In genomic region chr10:95331596-95332130, GRCh38 we compare ENCODE assay signal across 21 cellular contexts. TPM values are rescaled to one million over a fixed set of nuclear protein-coding genes. Genes with fewer than 3 reads are reported as not detected.
DNase-seq lines count a peak whose midpoint lies in the region; ATAC-seq and TF ChIP-seq lines count a peak whose summit lies in the region.
"Had no signal": no experiment of that assay in that cellular context is flagged by ENCODE, and none has a peak within 500 bp of the region (broad histone marks: within the 10 kb centered on the region; RNA-seq: fewer than 3 reads in every experiment).

No MANE protein-coding gene starts in this region.

- H3K23ac ChIP-seq in trophoblast cell (ENCODE audit: low read length): no peak overlapping the region

- DNase-seq in heart right ventricle (no peak), left ventricle myocardium superior (no peak), endothelial cell (ENCODE audit: low spot score) (no peak), trophoblast cell (peak; percentile 64 to 82), transverse colon (no peak), NCI-H2029 (lab: John Stamatoyannopoulos, UW) (no peak), NCI-H2081 (lab: John Stamatoyannopoulos, UW) (no peak)
- DNase-seq in activated CD4-positive, alpha-beta T cell treated with anti-CD3 and anti-CD28 coated beads, Interleukin-2, amount 10 ng/mL, durations not matched to agents 24 days and 14 days: no peak
- DNase-seq: AML-193; C1 segment of cervical spinal cord; CD8-positive, alpha-beta memory T cell; GF-D8; KG1; NCI-H1105; NCI-H146; NCI-H2029 treated with DMSO at 0.1 percent for 48 hours; NCI-H2171; NCI-H526; OCI-M1; SJCRH30 had no signal

- no peak overlapping the region for H2BK120ac ChIP-seq in trophoblast cell (ENCODE audit: insufficient read depth, low read length, poor library complexity)

- no peaks in the 10 kb centered on the region for H3K27me3 ChIP-seq in heart right ventricle
- H3K27me3 ChIP-seq in trophoblast cell (ENCODE audit: insufficient read depth, low read length): no peaks in the 10 kb centered on the region
- H3K27me3 ChIP-seq in transverse colon: no peaks in the 10 kb centered on the region
- H3K27me3 ChIP-seq: SJCRH30 had no signal

- intact Hi-C loops in heart right ventricle (cut with DNase I): no loop called here
- intact Hi-C loops in left ventricle myocardium superior (cut with micrococcal nuclease): no loop called here
- intact Hi-C loops in transverse colon (cut with DNase I; ENCODE audit: low total_unique reads): no loop called here
- intact Hi-C loops in activated CD4-positive, alpha-beta T cell treated with anti-CD3 and anti-CD28 coated beads, Interleukin-2, amount 10 ng/mL, durations not matched to agents 24 days and 14 days (cut with micrococcal nuclease): no loop called here

- no peak for TF ChIP-seq CTCF in heart right ventricle (IDR thresholded peaks at IDR 0.05)
- no peak for TF ChIP-seq CTCF in endothelial cell (IDR thresholded peaks at IDR 0.05; ENCODE audit: unreplicated experiment)
- TF ChIP-seq CTCF in transverse colon (IDR thresholded peaks at IDR 0.05): no peak

- H3K4me3 ChIP-seq in heart right ventricle (no peak overlapping the region), trophoblast cell (ENCODE audit: low read depth, low read length) (no peak overlapping the region), transverse colon (no peak overlapping the region)
- H3K4me3 ChIP-seq: SJCRH30 had no signal

- H3K4me2 ChIP-seq in trophoblast cell (ENCODE audit: low read length): no peak overlapping the region

- no peak for TF ChIP-seq POLR2A in transverse colon (IDR thresholded peaks at IDR 0.05)

- H3K4me1 ChIP-seq in heart right ventricle (peaks cover 22 to 95% (median 62%) of the 10 kb centered on the region in 9 donors), trophoblast cell (ENCODE audit: control insufficient read depth in 1 of 2, insufficient read depth in 2 of 2, low read length in 2 of 2) (peaks cover 0 to 2% of the 10 kb centered on the region in 2 experiments), transverse colon (peaks cover 8 to 15% (median 12%) of the 10 kb centered on the region in 4 donors)

- WGBS in heart right ventricle, 2 donors: 80 to 82% methylated on average over 3 of the region's 3 CpGs
- no CpG with 5 or more reads among the region's 3 CpGs for WGBS in trophoblast cell (ENCODE audit: extremely low coverage, insufficient coverage, insufficient read length)
- 86 to 100% methylated on average over 1 to 3 of the region's 3 CpGs for WGBS in transverse colon (ENCODE audit: low coverage in 1 of 2), 2 donors

- no peak overlapping the region for H3K9ac ChIP-seq in trophoblast cell (ENCODE audit: low read length)

- no peaks in the 10 kb centered on the region for H3K9me3 ChIP-seq in heart right ventricle
- peaks cover 2% of the 10 kb centered on the region for H3K9me3 ChIP-seq in trophoblast cell (ENCODE audit: insufficient read depth, low read depth, low read length)
- H3K9me3 ChIP-seq in transverse colon: no peaks in the 10 kb centered on the region
- H3K9me3 ChIP-seq: SJCRH30 had no signal

- no peaks in the 10 kb centered on the region for H3K79me2 ChIP-seq in trophoblast cell (ENCODE audit: control insufficient read depth, insufficient read depth, low read length, poor library complexity)

- in situ Hi-C loops in transverse colon (cut with MboI; ENCODE audit: low pct_ligation_motif_present in 1 of 4, low pct_unique_long_range_greater_than_20kb in 1 of 4, low sequenced_read_pairs in 3 of 4): no loop called here

- H3K27ac Mint-ChIP-seq in endothelial cell (ENCODE audit: unreplicated experiment): no peak overlapping the region
- no peak overlapping the region for H3K27ac Mint-ChIP-seq in activated CD4-positive, alpha-beta T cell treated with anti-CD3 and anti-CD28 coated beads, Interleukin-2, amount 10 ng/mL, durations not matched to agents 24 days and 14 days

- no peak overlapping the region for H2AFZ ChIP-seq in trophoblast cell (ENCODE audit: insufficient read depth, low read length, poor library complexity)

- H3K9me3 Mint-ChIP-seq in endothelial cell (ENCODE audit: unreplicated experiment): no peaks in the 10 kb centered on the region
- H3K9me3 Mint-ChIP-seq in activated CD4-positive, alpha-beta T cell treated with anti-CD3 and anti-CD28 coated beads, Interleukin-2, amount 10 ng/mL, durations not matched to agents 24 days and 14 days: no peaks in the 10 kb centered on the region
- H3K9me3 Mint-ChIP-seq: CD8-positive, alpha-beta memory T cell had no signal

- H3K18ac ChIP-seq in trophoblast cell (ENCODE audit: low read length): no peak overlapping the region

- H4K91ac ChIP-seq in trophoblast cell (ENCODE audit: low read depth, low read length): no peak overlapping the region

- peaks cover 4% of the 10 kb centered on the region for H3K4me1 Mint-ChIP-seq in endothelial cell (ENCODE audit: unreplicated experiment)
- no peaks in the 10 kb centered on the region for H3K4me1 Mint-ChIP-seq in activated CD4-positive, alpha-beta T cell treated with anti-CD3 and anti-CD28 coated beads, Interleukin-2, amount 10 ng/mL, durations not matched to agents 24 days and 14 days
- H3K4me1 Mint-ChIP-seq: CD8-positive, alpha-beta memory T cell had no signal

- no peak overlapping the region for H2BK12ac ChIP-seq in trophoblast cell (ENCODE audit: low read length)

- H4K8ac ChIP-seq in trophoblast cell (ENCODE audit: low read depth, low read length): no peak overlapping the region

- no peak overlapping the region for H4K12ac ChIP-seq in trophoblast cell (ENCODE audit: low read depth, low read length)

- H3K36me3 ChIP-seq in heart right ventricle: peaks cover 0 to 80% (median 5%) of the 10 kb centered on the region in 9 donors
- no peaks in the 10 kb centered on the region for H3K36me3 ChIP-seq in trophoblast cell (ENCODE audit: control insufficient read depth in 1 of 2, insufficient read depth in 2 of 2, low read length in 2 of 2)
- no peaks in the 10 kb centered on the region for H3K36me3 ChIP-seq in transverse colon
- H3K36me3 ChIP-seq: SJCRH30 had no signal

- H3K4ac ChIP-seq in trophoblast cell (ENCODE audit: low read depth, low read length): no peak overlapping the region

- H3K79me1 ChIP-seq in trophoblast cell (ENCODE audit: low read length): no peaks in the 10 kb centered on the region

- H3K4me3 Mint-ChIP-seq in endothelial cell (ENCODE audit: unreplicated experiment): peak overlapping the region; percentile 18
- no peak overlapping the region for H3K4me3 Mint-ChIP-seq in activated CD4-positive, alpha-beta T cell treated with anti-CD3 and anti-CD28 coated beads, Interleukin-2, amount 10 ng/mL, durations not matched to agents 24 days and 14 days
- H3K4me3 Mint-ChIP-seq: CD8-positive, alpha-beta memory T cell had no signal

- H2AK5ac ChIP-seq in trophoblast cell (ENCODE audit: low read length): no peak overlapping the region

- no peak for ATAC-seq in heart right ventricle
- no peak for ATAC-seq in left ventricle myocardium superior

- H2BK5ac ChIP-seq in trophoblast cell (ENCODE audit: low read depth, low read length, poor library complexity): no peak overlapping the region

- H3K36me3 Mint-ChIP-seq in endothelial cell (ENCODE audit: low read depth, unreplicated experiment): peaks cover 59% of the 10 kb centered on the region
- no peaks in the 10 kb centered on the region for H3K36me3 Mint-ChIP-seq in activated CD4-positive, alpha-beta T cell treated with anti-CD3 and anti-CD28 coated beads, Interleukin-2, amount 10 ng/mL, durations not matched to agents 24 days and 14 days (ENCODE audit: low read depth)

- peak overlapping the region in 7 of 10 donors; percentile 17 to 96 (median 37) for H3K27ac ChIP-seq in heart right ventricle
- H3K27ac ChIP-seq in trophoblast cell (ENCODE audit: low read depth, low read length): no peak overlapping the region
- peak overlapping the region in 3 of 4 donors; percentile 34 to 73 (median 39) for H3K27ac ChIP-seq in transverse colon
- H3K27ac ChIP-seq: 22Rv1, SJCRH30 had no signal

- peaks cover 8% of the 10 kb centered on the region for H3K27me3 Mint-ChIP-seq in endothelial cell (ENCODE audit: unreplicated experiment)
- H3K27me3 Mint-ChIP-seq in activated CD4-positive, alpha-beta T cell treated with anti-CD3 and anti-CD28 coated beads, Interleukin-2, amount 10 ng/mL, durations not matched to agents 24 days and 14 days: no peaks in the 10 kb centered on the region

- no peak for TF ChIP-seq EP300 in transverse colon (IDR thresholded peaks at IDR 0.05; ENCODE audit: low read depth)

- no peak overlapping the region for H3K14ac ChIP-seq in trophoblast cell (ENCODE audit: low read length)

RNA-seq across cellular contexts. Expression of gene PDLIM1, which starts 40.9 kb away (rescaled TPM):
- total RNA-seq in heart right ventricle (100 to 1,000 TPM; 201 to 467 (median 347) TPM), left ventricle myocardium superior (231 TPM), endothelial cell (ENCODE audit: unreplicated experiment) (125 TPM), transverse colon (100 to 1,000 TPM; 201 to 259 (median 225) TPM)
- polyA plus RNA-seq in heart right ventricle: 100 to 1,000 TPM; 152 to 247 TPM
- 338 and 355 TPM in 2 replicates for polyA plus RNA-seq in trophoblast cell (2013)
- 3.1 and 3.2 TPM in 2 replicates for total RNA-seq in activated CD4-positive, alpha-beta T cell treated with anti-CD3 and anti-CD28 coated beads, Interleukin-2, amount 10 ng/mL, durations not matched to agents 24 days and 14 days

Comparison
In these comparisons a context has a peak if more than half of its experiments do, and no peak if none do; other contexts are left out.
1. DNase-seq: peak in trophoblast cell (2 of 2); none in heart right ventricle (0 of 2), left ventricle myocardium superior (single experiment), endothelial cell (single experiment), transverse colon (single experiment), NCI-H2029 (single experiment), NCI-H2081 (0 of 2) and activated CD4-positive, alpha-beta T cell treated with anti-CD3 and anti-CD28 coated beads, Interleukin-2, amount 10 ng/mL, durations not matched to agents 24 days and 14 days (single experiment).
2. RNA of gene PDLIM1, which starts 40.9 kb away (total RNA-seq): 201 to 467 TPM in heart right ventricle, 201 to 259 TPM in transverse colon, 231 TPM in left ventricle myocardium superior (single experiment) and 125 TPM in endothelial cell (single experiment); 3.1 to 3.2 TPM in activated CD4-positive, alpha-beta T cell treated with anti-CD3 and anti-CD28 coated beads, Interleukin-2, amount 10 ng/mL, durations not matched to agents 24 days and 14 days; every median in the first group is over 10 times any median in the second.